8 cellular contexts compared by ENCODE assay signal in genomic region chr15:41811432-41812195, GRCh38. TPM values are rescaled to one million over a fixed set of nuclear protein-coding genes. Genes with fewer than 3 reads are reported as not detected.
DNase-seq lines count a peak whose midpoint lies in the region; ATAC-seq, FAIRE-seq and TF ChIP-seq lines count a peak whose summit lies in the region.

No MANE protein-coding gene starts in this region.

- H2AFZ ChIP-seq in osteoblast (ENCODE audit: low read length): no peak overlapping the region

- intact Hi-C loops in tibial artery (cut with DNase I; ENCODE audit: low total_unique reads): loop anchor here (10.0 kb wide), 1 partner anchor 217 kb away; no protein-coding TSS in a partner anchor

- peak overlapping the region; percentile 54 for H3K27ac ChIP-seq in KOPT-K1 (ENCODE audit: low read depth, low read length, poor library complexity, severe bottlenecking)
- no peak overlapping the region for H3K27ac ChIP-seq in SJCRH30
- H3K27ac ChIP-seq in foreskin keratinocyte: no peak overlapping the region
- H3K27ac ChIP-seq in osteoblast (ENCODE audit: low read depth, low read length): no peak overlapping the region
- no peak overlapping the region for H3K27ac ChIP-seq in tibial artery

- peak; percentile 51 for ATAC-seq in foreskin keratinocyte
- ATAC-seq in GM19328 (IDR thresholded peaks at IDR 0.05; ENCODE audit: unreplicated experiment): no peak

- TF ChIP-seq CTCF in foreskin keratinocyte (conservative IDR thresholded peaks at IDR 0.05) (peak; percentile 95), osteoblast (IDR thresholded peaks at IDR 0.05; ENCODE audit: extremely low read depth, low read depth, low read length) (peak; percentile 96), tibial artery (IDR thresholded peaks at IDR 0.05) (peak; percentile 88 to 95)

- H3K4me3 ChIP-seq in SJCRH30 (no peak overlapping the region), osteoblast (ENCODE audit: insufficient read depth, low read length) (no peak overlapping the region), tibial artery (no peak overlapping the region)

- H3K9me3 ChIP-seq in KOPT-K1 (ENCODE audit: insufficient read depth, low read length, poor library complexity, severe bottlenecking) (no peaks in the 10 kb centered on the region), SJCRH30 (replicated peaks) (no peaks in the 10 kb centered on the region), osteoblast (ENCODE audit: low read depth, low read length) (no peaks in the 10 kb centered on the region), tibial artery (no peaks in the 10 kb centered on the region)

- H3K4me1 ChIP-seq in SJCRH30 (peaks cover 5% of the 10 kb centered on the region; the same call in 1 of the 2 replicates), foreskin keratinocyte (peaks cover 9% of the 10 kb centered on the region), osteoblast (ENCODE audit: insufficient read depth, low read length) (peaks cover 6% of the 10 kb centered on the region), tibial artery (no peaks in the 10 kb centered on the region)

- peak; percentile 68 for FAIRE-seq in G401.6 (lab: Jason Lieb, UNC)

- peaks cover 5% of the 10 kb centered on the region for H4K20me1 ChIP-seq in osteoblast (ENCODE audit: insufficient read depth, low read length)

- no peak overlapping the region for H3K4me2 ChIP-seq in osteoblast (ENCODE audit: insufficient read depth, low read length)

- DNase-seq in SJCRH30 (peak; percentile 81 to 89), foreskin keratinocyte (no peak), osteoblast (ENCODE audit: insufficient read length, low spot score, missing footprints) (peak; percentile 97), tibial artery (peak; percentile 87 to 90)
- peak; percentile 56 for DNase-seq in activated effector memory CD4-positive, alpha-beta T cell treated with Interleukin-2 at 50 U/mL for 16 hours

- H3K79me2 ChIP-seq in osteoblast (ENCODE audit: insufficient read depth, low read length): peaks cover 11% of the 10 kb centered on the region

- H3K36me3 ChIP-seq in KOPT-K1 (ENCODE audit: insufficient read depth, low read length) (peaks cover 14% of the 10 kb centered on the region; the same call in 1 of the 2 replicates), SJCRH30 (0 out of 2 replicates have a peak, but pooled peaks cover 4% of the 10 kb centered on the region), osteoblast (ENCODE audit: insufficient read depth, low read length) (peaks cover 40% of the 10 kb centered on the region), tibial artery (peaks cover 10 to 50% (median 37%) of the 10 kb centered on the region in 3 donors)

- H3K27me3 ChIP-seq in SJCRH30 (no peaks in the 10 kb centered on the region), foreskin keratinocyte (no peaks in the 10 kb centered on the region), osteoblast (ENCODE audit: insufficient read depth, low read length) (no peaks in the 10 kb centered on the region), tibial artery (no peaks in the 10 kb centered on the region)

RNA-seq across cellular contexts. Expression of gene JMJD7, which starts 16.3 kb away (rescaled TPM):
- total RNA-seq in SJCRH30 (2014; rRNA removed; shearing (Covaris generic)): 7.0 and 7.5 TPM in 2 replicates
- 15.5 and 19.2 TPM in 2 replicates for total RNA-seq in foreskin keratinocyte
- polyA plus RNA-seq in foreskin keratinocyte: 20.5 and 22.9 TPM in 2 replicates
- 1.2 and 1.4 TPM in 2 replicates for total RNA-seq in osteoblast

RNA-seq across cellular contexts. Expression of gene PLA2G4B, which starts 27.0 kb away (rescaled TPM):
- 3.0 and 7.2 TPM in 2 replicates for total RNA-seq in SJCRH30 (2014; rRNA removed; shearing (Covaris generic))
- total RNA-seq in foreskin keratinocyte (3.5 and 4.5 TPM in 2 replicates), osteoblast (0.72 and 1.2 TPM in 2 replicates)
- 4.3 and 5.5 TPM in 2 replicates for polyA plus RNA-seq in foreskin keratinocyte

RNA-seq across cellular contexts. Expression of gene MAPKBP1, which starts 37.3 kb away (rescaled TPM):
- 10.9 and 14.5 TPM in 2 replicates for total RNA-seq in SJCRH30 (2014; rRNA removed; shearing (Covaris generic))
- total RNA-seq in foreskin keratinocyte: 59.6 and 61.7 TPM in 2 replicates
- 12.6 and 15.3 TPM in 2 replicates for polyA plus RNA-seq in foreskin keratinocyte
- total RNA-seq in osteoblast: 22.8 and 25.6 TPM in 2 replicates

Comparison
In these comparisons a context has a peak if more than half of its experiments do, and no peak if none do; other contexts are left out.
1. DNase-seq: peak in SJCRH30 (2 of 2), activated effector memory CD4-positive, alpha-beta T cell treated with Interleukin-2 at 50 U/mL for 16 hours (single experiment), osteoblast (single experiment) and tibial artery (2 of 2); none in foreskin keratinocyte (0 of 2).
2. Peak in every context shown above with its lines, with median percentiles within 50 percentile points of each other: CTCF ChIP-seq.